Comparison of ENCODE assay signal across 11 cellular contexts in genomic region chr6:108068618-108069017, GRCh38. TPM values are rescaled to one million over a fixed set of nuclear protein-coding genes. Genes with fewer than 3 reads are reported as not detected.
A peak's percentile ranks its signal among the peaks of the same experiment; 100 is the strongest.
DNase-seq lines count a peak whose midpoint lies in the region; ATAC-seq and TF ChIP-seq lines count a peak whose summit lies in the region.
"Had no signal": no experiment of that assay in that cellular context is flagged by ENCODE, and none has a peak within 500 bp of the region (broad histone marks: within the 10 kb centered on the region; RNA-seq: fewer than 3 reads in every experiment).

No MANE protein-coding gene starts in this region.

- POLR2A ChIA-PET in activated CD4-positive, alpha-beta T cell treated with anti-CD3 and anti-CD28 coated beads for 36 hours (lab: Charles Lee), result no interaction called here
- POLR2A ChIA-PET in naive thymus-derived CD4-positive, alpha-beta T cell (lab: Charles Lee), result no interaction called here

- intact Hi-C loops in activated CD4-positive, alpha-beta T cell treated with anti-CD3 and anti-CD28 coated beads for 36 hours (cut with DNase I, micrococcal nuclease), result loop anchor here in 1 of 2 experiments (5.0 kb wide), 1 partner anchor 346 kb away; no protein-coding TSS in a partner anchor
- intact Hi-C loops in naive thymus-derived CD4-positive, alpha-beta T cell (cut with micrococcal nuclease), result no loop called here
- intact Hi-C loops in gastrocnemius medialis (cut with DNase I; ENCODE audit: low total_unique reads), result no loop called here

- H3K27ac Mint-ChIP-seq in activated CD4-positive, alpha-beta T cell treated with anti-CD3 and anti-CD28 coated beads for 36 hours, result no peak overlapping the region
- H3K27ac Mint-ChIP-seq in naive thymus-derived CD4-positive, alpha-beta T cell, result no peak overlapping the region
- H3K27ac Mint-ChIP-seq: neural progenitor cell had no signal

- peaks cover 18 to 19% of the 10 kb centered on the region in 2 donors for H3K4me1 ChIP-seq in naive thymus-derived CD4-positive, alpha-beta T cell (ENCODE audit: control insufficient read depth in 2 of 2, insufficient read depth in 2 of 2, low read length in 2 of 2)
- peaks cover 0 to 5% of the 10 kb centered on the region in 2 donors for H3K4me1 ChIP-seq in gastrocnemius medialis
- H3K4me1 ChIP-seq: neural progenitor cell had no signal

- no peaks in the 10 kb centered on the region for H3K9me3 ChIP-seq in naive thymus-derived CD4-positive, alpha-beta T cell (ENCODE audit: control insufficient read depth in 2 of 3, low read length in 3 of 3)
- H3K9me3 ChIP-seq in gastrocnemius medialis, result no peaks in the 10 kb centered on the region

- H3K27me3 ChIP-seq in naive thymus-derived CD4-positive, alpha-beta T cell (ENCODE audit: control insufficient read depth in 2 of 2, insufficient read depth in 2 of 2, low read length in 2 of 2), result no peaks in the 10 kb centered on the region
- H3K27me3 ChIP-seq in gastrocnemius medialis, result no peaks in the 10 kb centered on the region
- H3K27me3 ChIP-seq: neural progenitor cell had no signal

- DNase-seq in activated CD4-positive, alpha-beta T cell treated with anti-CD3 and anti-CD28 coated beads for 36 hours, result peak; percentile 68
- no peak for DNase-seq in activated CD4-positive, alpha-beta T cell treated with anti-CD3 and anti-CD28 coated beads, Interleukin-2, amount 50 U/mL, for 4 hours
- peak in 7 of 9 donors; percentile 25 to 72 (median 60) for DNase-seq in naive thymus-derived CD4-positive, alpha-beta T cell
- DNase-seq in T-helper 9 cell (no peak), iPS-NIHi11 (ENCODE audit: low spot score) (no peak), gastrocnemius medialis (no peak)
- DNase-seq: NCI-H226, SHP77 treated with DMSO at 0.1 percent for 48 hours had no signal

- H3K4me3 Mint-ChIP-seq in activated CD4-positive, alpha-beta T cell treated with anti-CD3 and anti-CD28 coated beads for 36 hours, result no peak overlapping the region
- H3K4me3 Mint-ChIP-seq in naive thymus-derived CD4-positive, alpha-beta T cell, result no peak overlapping the region
- H3K4me3 Mint-ChIP-seq: neural progenitor cell had no signal

- H3K36me3 Mint-ChIP-seq in activated CD4-positive, alpha-beta T cell treated with anti-CD3 and anti-CD28 coated beads for 36 hours (ENCODE audit: low read depth), result no peaks in the 10 kb centered on the region
- H3K36me3 Mint-ChIP-seq in naive thymus-derived CD4-positive, alpha-beta T cell, result peaks cover 0 to 8% (median 6%) of the 10 kb centered on the region in 5 donors
- H3K36me3 Mint-ChIP-seq: neural progenitor cell had no signal

- H3K27me3 Mint-ChIP-seq in activated CD4-positive, alpha-beta T cell treated with anti-CD3 and anti-CD28 coated beads for 36 hours, result no peaks in the 10 kb centered on the region
- peaks cover 0 to 3% (median 0%) of the 10 kb centered on the region in 5 donors for H3K27me3 Mint-ChIP-seq in naive thymus-derived CD4-positive, alpha-beta T cell

- no peak overlapping the region for H3K27ac ChIP-seq in naive thymus-derived CD4-positive, alpha-beta T cell (ENCODE audit: low read depth, low read length)
- no peak overlapping the region for H3K27ac ChIP-seq in gastrocnemius medialis
- H3K27ac ChIP-seq: neural progenitor cell had no signal

- H3K4me3 ChIP-seq in naive thymus-derived CD4-positive, alpha-beta T cell (ENCODE audit: low read length), result no peak overlapping the region
- H3K4me3 ChIP-seq in gastrocnemius medialis, result no peak overlapping the region
- H3K4me3 ChIP-seq: neural progenitor cell had no signal

- TF ChIP-seq CTCF in gastrocnemius medialis (IDR thresholded peaks at IDR 0.05 in 4 of 5, conservative IDR thresholded peaks at IDR 0.05 in 1 of 5), result no peak

- no peaks in the 10 kb centered on the region for H3K36me3 ChIP-seq in naive thymus-derived CD4-positive, alpha-beta T cell (ENCODE audit: control insufficient read depth in 2 of 3, insufficient read depth in 3 of 3, low read length in 3 of 3)
- no peaks in the 10 kb centered on the region for H3K36me3 ChIP-seq in gastrocnemius medialis
- H3K36me3 ChIP-seq: neural progenitor cell had no signal

- no peak for TF ChIP-seq POLR2A in gastrocnemius medialis (IDR thresholded peaks at IDR 0.05)

- no peaks in the 10 kb centered on the region for H3K9me3 Mint-ChIP-seq in activated CD4-positive, alpha-beta T cell treated with anti-CD3 and anti-CD28 coated beads for 36 hours (ENCODE audit: low read depth)
- H3K9me3 Mint-ChIP-seq in naive thymus-derived CD4-positive, alpha-beta T cell, result no peaks in the 10 kb centered on the region
- H3K9me3 Mint-ChIP-seq: neural progenitor cell had no signal

- peak; percentile 95 for ATAC-seq in activated CD4-positive, alpha-beta T cell treated with anti-CD3 and anti-CD28 coated beads for 36 hours
- ATAC-seq in GM21447 (IDR thresholded peaks at IDR 0.05; ENCODE audit: unreplicated experiment) (peak; percentile 75), HG03565 (IDR thresholded peaks at IDR 0.05; ENCODE audit: unreplicated experiment) (peak; percentile 71), gastrocnemius medialis (no peak)
- ATAC-seq in naive thymus-derived CD4-positive, alpha-beta T cell, result peak; percentile 95

- peaks cover 12% of the 10 kb centered on the region for H3K4me1 Mint-ChIP-seq in activated CD4-positive, alpha-beta T cell treated with anti-CD3 and anti-CD28 coated beads for 36 hours
- peaks cover 8 to 20% (median 15%) of the 10 kb centered on the region in 7 donors for H3K4me1 Mint-ChIP-seq in naive thymus-derived CD4-positive, alpha-beta T cell

- in situ Hi-C loops in gastrocnemius medialis (cut with MboI; ENCODE audit: low sequenced_read_pairs in 4 of 4), result no loop called here

- CTCF ChIA-PET in activated CD4-positive, alpha-beta T cell treated with anti-CD3 and anti-CD28 coated beads for 36 hours (lab: Charles Lee), result interaction anchor here (0.6 kb wide), 1 partner anchor 430 kb away, joined by 3 read pairs; no protein-coding TSS in a partner anchor
- CTCF ChIA-PET in naive thymus-derived CD4-positive, alpha-beta T cell (lab: Charles Lee), result no interaction called here

RNA-seq across cellular contexts. Expression of gene OSTM1, which starts 5.9 kb away (rescaled TPM):
- total RNA-seq in activated CD4-positive, alpha-beta T cell treated with anti-CD3 and anti-CD28 coated beads for 36 hours, result 1 to 10 TPM; 5.5 to 7.3 TPM
- total RNA-seq in naive thymus-derived CD4-positive, alpha-beta T cell, result 10 to 100 TPM; 25.0 to 48.9 (median 36.7) TPM
- polyA plus RNA-seq in naive thymus-derived CD4-positive, alpha-beta T cell, result 10 to 100 TPM; 26.0 to 30.9 TPM
- total RNA-seq in gastrocnemius medialis, result 10 to 100 TPM; 28.3 to 64.3 (median 40.0) TPM

Comparison
In these comparisons a context has a peak if more than half of its experiments do, and no peak if none do; other contexts are left out.
1. DNase-seq: peak in activated CD4-positive, alpha-beta T cell treated with anti-CD3 and anti-CD28 coated beads for 36 hours (single experiment) and naive thymus-derived CD4-positive, alpha-beta T cell (7 of 9); none in activated CD4-positive, alpha-beta T cell treated with anti-CD3 and anti-CD28 coated beads, Interleukin-2, amount 50 U/mL, for 4 hours (0 of 2), T-helper 9 cell (single experiment), iPS-NIHi11 (single experiment) and gastrocnemius medialis (0 of 2).
2. ATAC-seq: peak in activated CD4-positive, alpha-beta T cell treated with anti-CD3 and anti-CD28 coated beads for 36 hours (single experiment), GM21447 (single experiment), HG03565 (single experiment) and naive thymus-derived CD4-positive, alpha-beta T cell (single experiment); none in gastrocnemius medialis (0 of 2).